22 cellular contexts compared by ENCODE assay signal in genomic region chr11:69498614-69499175, GRCh38. TPM values are rescaled to one million over a fixed set of nuclear protein-coding genes. Genes with fewer than 3 reads are reported as not detected.
DNase-seq lines count a peak whose midpoint lies in the region; FAIRE-seq and TF ChIP-seq lines count a peak whose summit lies in the region.
"Had no signal": no experiment of that assay in that cellular context is flagged by ENCODE, and none has a peak within 500 bp of the region (broad histone marks: within the 10 kb centered on the region; RNA-seq: fewer than 3 reads in every experiment).

No MANE protein-coding gene starts in this region.

- H3K27me3 ChIP-seq in BLaER1 (no peaks in the 10 kb centered on the region), H1 (replicated peaks in 1 of 4; ENCODE audit: control insufficient read depth in 3 of 4, extremely low read depth in 1 of 4, insufficient read depth in 3 of 4, low read length in 3 of 4) (no peaks in the 10 kb centered on the region; a peak in 1 of 7 replicates), osteoblast (ENCODE audit: insufficient read depth, low read length) (no peaks in the 10 kb centered on the region)

- H3K79me1 ChIP-seq in H1 (ENCODE audit: low read depth, low read length) = no peaks in the 10 kb centered on the region

- H2AFZ ChIP-seq in H1 (ENCODE audit: low read length) (no peak overlapping the region), osteoblast (ENCODE audit: low read length) (no peak overlapping the region)

- H3K9me3 ChIP-seq in BLaER1 = no peaks in the 10 kb centered on the region
- H3K9me3 ChIP-seq in HEK293 (ENCODE audit: control insufficient read depth, insufficient read depth, low read depth, low read length) = no peaks in the 10 kb centered on the region
- no peaks in the 10 kb centered on the region for H3K9me3 ChIP-seq in H1 (ENCODE audit: insufficient read depth in 2 of 2, low read depth in 1 of 2, low read length in 1 of 2)
- H3K9me3 ChIP-seq in osteoblast (ENCODE audit: low read depth, low read length) = no peaks in the 10 kb centered on the region
- H3K9me3 ChIP-seq: A549 had no signal

- no peak for FAIRE-seq in H1 (lab: Jason Lieb, UNC)
- FAIRE-seq: A549 had no signal

- TF ChIP-seq POLR2A in H1 (IDR thresholded peaks at IDR 0.05; ENCODE audit: control extremely low read depth in 1 of 2, low read depth in 2 of 2, low read length in 2 of 2) = no peak

- no peak for TF ChIP-seq EP300 in H1 (IDR thresholded peaks at IDR 0.05; ENCODE audit: borderline replicate concordance in 1 of 2, low read depth in 2 of 2, low read length in 2 of 2)

- no peak overlapping the region for H3K56ac ChIP-seq in H1 (replicated peaks; ENCODE audit: insufficient read length, low read depth, low read length)

- CTCF ChIA-PET in HEK293 (lab: Yijun Ruan, JAX) (no interaction called here), H1 (lab: Charles Lee; ENCODE audit: partially characterized antibody) (no interaction called here)

- H3K79me2 ChIP-seq in H1 (ENCODE audit: control insufficient read depth in 1 of 2, insufficient read depth in 2 of 2, low read length in 2 of 2) (no peaks in the 10 kb centered on the region), osteoblast (ENCODE audit: insufficient read depth, low read length) (no peaks in the 10 kb centered on the region)

- H3K36me3 ChIP-seq in BLaER1 = no peaks in the 10 kb centered on the region
- H3K36me3 ChIP-seq in HEK293 (ENCODE audit: control insufficient read depth in 2 of 2, insufficient read depth in 1 of 2, low read length in 2 of 2) = no peaks in the 10 kb centered on the region
- H3K36me3 ChIP-seq in H1 (ENCODE audit: control insufficient read depth in 2 of 4, insufficient read depth in 4 of 4, low read length in 3 of 4) = no peaks in the 10 kb centered on the region
- H3K36me3 ChIP-seq in osteoblast (ENCODE audit: insufficient read depth, low read length) = no peaks in the 10 kb centered on the region

- H3K9ac ChIP-seq in BLaER1 (no peak overlapping the region), H1 (replicated peaks in 1 of 4; ENCODE audit: extremely low read depth in 1 of 4, low read depth in 3 of 4, low read length in 3 of 4) (no peak overlapping the region)

- H2AK5ac ChIP-seq in H1 (ENCODE audit: low read depth, low read length) = no peak overlapping the region

- 0 out of 2 replicates have a peak overlapping the region, but pooled peaks have one; percentile 29 for H2BK15ac ChIP-seq in H1 (ENCODE audit: low read length)

- H4K5ac ChIP-seq in H1 (ENCODE audit: insufficient read length, low read depth, low read length) = no peak overlapping the region

- no peak overlapping the region for H4K91ac ChIP-seq in H1 (replicated peaks; ENCODE audit: insufficient read length, low read length)

- H3K27ac ChIP-seq in BLaER1 = no peak overlapping the region
- H3K27ac ChIP-seq in HEK293 (ENCODE audit: extremely low read depth, low read depth, low read length) = no peak overlapping the region
- H3K27ac ChIP-seq in H1 (ENCODE audit: low read depth, low read length) = no peak overlapping the region
- H3K27ac ChIP-seq in osteoblast (ENCODE audit: low read depth, low read length) = no peak overlapping the region
- H3K27ac ChIP-seq: HL-60 had no signal

- DNase-seq in H1 (ENCODE audit: low read depth in 1 of 2, low spot score in 2 of 2) = no peak
- peak; percentile 63 for DNase-seq in osteoblast (ENCODE audit: insufficient read length, low spot score, missing footprints)
- no peak for DNase-seq in NCI-H510A treated with DMSO at 0.1 percent for 48 hours (lab: John Stamatoyannopoulos, UW)
- DNase-seq in RKO (ENCODE audit: low spot score) = no peak
- DNase-seq in foreskin melanocyte = no peak
- DNase-seq in activated naive CD4-positive, alpha-beta T cell treated with anti-CD3 and anti-CD28 coated beads, Interleukin-2, amount 50 U/mL, for 16 hours = no peak
- DNase-seq: C1 segment of cervical spinal cord, H7, Karpas-422, NCI-H1048, NCI-H1436, NCI-H1930, NCI-H345, NCI-H69 had no signal

- 96% methylated on average over 7 of the region's 7 CpGs; no CpG with 5 or more reads in 1 of the 2 experiments for WGBS in H1 (ENCODE audit: extremely low coverage in 1 of 2, insufficient coverage in 1 of 2, insufficient read length in 1 of 2, insufficient replicate concordance in 2 of 2, low coverage in 1 of 2, low lambda C conversion rate in 2 of 2, missing lambda C conversion rate in 1 of 2), 2 experiments

- no peak overlapping the region; the same call in 1 of the 2 replicates for H4K8ac ChIP-seq in H1 (ENCODE audit: extremely low read depth, insufficient read depth, low read length)

- no peak overlapping the region for H2BK5ac ChIP-seq in H1 (ENCODE audit: low read depth, low read length)

- peaks cover 48% of the 10 kb centered on the region for H3K4me1 ChIP-seq in BLaER1
- H3K4me1 ChIP-seq in HEK293 (ENCODE audit: control insufficient read depth, insufficient read depth, low read length) = no peaks in the 10 kb centered on the region
- H3K4me1 ChIP-seq in H1 (replicated peaks in 1 of 4; ENCODE audit: control insufficient read depth in 3 of 4, insufficient read depth in 4 of 4, low read length in 3 of 4) = peaks cover 0 to 3% (median under 1%) of the 10 kb centered on the region in 4 experiments; a peak in 1 of 7 replicates
- H3K4me1 ChIP-seq in osteoblast (ENCODE audit: insufficient read depth, low read length) = peaks cover 12% of the 10 kb centered on the region

- H3K4me2 ChIP-seq in BLaER1 (peak overlapping the region; percentile 63), H1 (ENCODE audit: insufficient read depth in 1 of 2, low read depth in 2 of 2, low read length in 2 of 2) (no peak overlapping the region), osteoblast (ENCODE audit: insufficient read depth, low read length) (no peak overlapping the region)
- H3K4me2 ChIP-seq: A549 had no signal

- no peak overlapping the region for H3K23ac ChIP-seq in H1 (ENCODE audit: insufficient read length)

- H3K14ac ChIP-seq in H1 (ENCODE audit: insufficient read length) = no peak overlapping the region

- no peaks in the 10 kb centered on the region for H4K20me1 ChIP-seq in BLaER1
- H4K20me1 ChIP-seq in H1 (replicated peaks in 1 of 2; ENCODE audit: control insufficient read depth in 1 of 2, insufficient read depth in 2 of 2, low read length in 2 of 2) = no peaks in the 10 kb centered on the region
- no peaks in the 10 kb centered on the region for H4K20me1 ChIP-seq in osteoblast (ENCODE audit: insufficient read depth, low read length)

- no peak overlapping the region for H3K18ac ChIP-seq in H1 (ENCODE audit: extremely low read depth, low read length)

- H3K4me3 ChIP-seq in BLaER1 (no peak overlapping the region), HEK293 (ENCODE audit: low read depth, low read length) (no peak overlapping the region), H1 (ENCODE audit: extremely low read depth in 1 of 4, insufficient read depth in 2 of 4, low read depth in 3 of 4, low read length in 4 of 4) (no peak overlapping the region), osteoblast (ENCODE audit: insufficient read depth, low read length) (no peak overlapping the region)
- H3K4me3 ChIP-seq: A549 had no signal

- H3K23me2 ChIP-seq in H1 (ENCODE audit: low read depth, low read length) = peaks cover 3% of the 10 kb centered on the region; the same call in 1 of the 2 replicates

- TF ChIP-seq CTCF in HEK293 (tag by site-specific recombination; IDR thresholded peaks at IDR 0.05) (no peak), H1 (IDR thresholded peaks at IDR 0.05; ENCODE audit: control extremely low read depth in 1 of 3, insufficient read depth in 1 of 3, low read depth in 1 of 3, low read length in 3 of 3) (no peak), osteoblast (IDR thresholded peaks at IDR 0.05; ENCODE audit: extremely low read depth, low read depth, low read length) (no peak)

- no peak overlapping the region for H2BK20ac ChIP-seq in H1 (ENCODE audit: low read length)

- H2BK12ac ChIP-seq in H1 (ENCODE audit: low read depth, low read length) = no peak overlapping the region

- H2BK120ac ChIP-seq in H1 (replicated peaks; ENCODE audit: low read depth, low read length) = no peak overlapping the region

- no peak overlapping the region for H3K4ac ChIP-seq in H1 (replicated peaks; ENCODE audit: insufficient read length, low read depth, low read length)

- no peak for TF ChIP-seq RAD21 in H1 (IDR thresholded peaks at IDR 0.05 in 1 of 2, conservative IDR thresholded peaks at IDR 0.05 in 1 of 2; ENCODE audit: low read depth in 2 of 2, low read length in 2 of 2)

- POLR2A ChIA-PET in HEK293 (lab: Yijun Ruan, JAX) = no interaction called here
- POLR2A ChIA-PET in H1 (lab: Charles Lee; ENCODE audit: partially characterized antibody) = interaction anchor here (1.1 kb wide), 1 partner anchor 23 kb away, joined by 3 read pairs; no protein-coding TSS in a partner anchor

TF ChIP-seq in H1, 55 proteins besides CTCF, POLR2A, EP300 and RAD21:
- TF ChIP-seq MAX (IDR thresholded peaks at IDR 0.05) = no peak
- no peak for TF ChIP-seq NANOG (IDR thresholded peaks at IDR 0.05; ENCODE audit: insufficient read depth, low read depth, low read length, poor library complexity, severe bottlenecking)
- TF ChIP-seq CHD1 (IDR thresholded peaks at IDR 0.05; ENCODE audit: low read depth, low read length) = no peak
- no peak for TF ChIP-seq EZH2 (IDR thresholded peaks at IDR 0.05; ENCODE audit: low read depth, low read length, severe bottlenecking)

RNA-seq across cellular contexts. Expression of gene LINC01488, which starts 17.2 kb away (rescaled TPM):
- total RNA-seq in H1 (2021; fragmentation: NEBNext Ultra II Directional; extraction: Animal tissue kit (Norgen Biotek cat#: 25700)) = not detected in 2 replicates
- 0.03 TPM in 1 of 2 replicates, not detected in the other for polyA plus RNA-seq in H1 (2011; rRNA removed)
- polyA plus RNA-seq in H1 (2011; cell fraction: cytosol; rRNA removed) = not detected
- polyA plus RNA-seq in H1 (2011; cell fraction: nucleus; rRNA removed) = not detected
- not detected in 4 replicates for polyA plus RNA-seq in H1 (2012, experiment 1 of 2)
- not detected for polyA plus RNA-seq in H1 (2012, experiment 2 of 2)
- polyA plus RNA-seq in H1 (2013, experiment 1 of 2) = not detected
- not detected for polyA plus RNA-seq in H1 (2013, experiment 2 of 2)
- not detected in 2 replicates for polyA minus RNA-seq in H1 (2011; rRNA and poly(A)+ RNA removed)
- not detected for polyA minus RNA-seq in H1 (2011; cell fraction: cytosol; rRNA and poly(A)+ RNA removed)
- not detected for polyA minus RNA-seq in H1 (2011; cell fraction: nucleus; rRNA and poly(A)+ RNA removed)
- not detected in 2 replicates for total RNA-seq in osteoblast
- total RNA-seq: CD8-positive, alpha-beta memory T cell; H7; HT1080; MCF 10A; RPMI7951 had no signal
- polyA plus RNA-seq: CD8-positive, alpha-beta memory T cell had no signal
